In the genomic region with DNA sequence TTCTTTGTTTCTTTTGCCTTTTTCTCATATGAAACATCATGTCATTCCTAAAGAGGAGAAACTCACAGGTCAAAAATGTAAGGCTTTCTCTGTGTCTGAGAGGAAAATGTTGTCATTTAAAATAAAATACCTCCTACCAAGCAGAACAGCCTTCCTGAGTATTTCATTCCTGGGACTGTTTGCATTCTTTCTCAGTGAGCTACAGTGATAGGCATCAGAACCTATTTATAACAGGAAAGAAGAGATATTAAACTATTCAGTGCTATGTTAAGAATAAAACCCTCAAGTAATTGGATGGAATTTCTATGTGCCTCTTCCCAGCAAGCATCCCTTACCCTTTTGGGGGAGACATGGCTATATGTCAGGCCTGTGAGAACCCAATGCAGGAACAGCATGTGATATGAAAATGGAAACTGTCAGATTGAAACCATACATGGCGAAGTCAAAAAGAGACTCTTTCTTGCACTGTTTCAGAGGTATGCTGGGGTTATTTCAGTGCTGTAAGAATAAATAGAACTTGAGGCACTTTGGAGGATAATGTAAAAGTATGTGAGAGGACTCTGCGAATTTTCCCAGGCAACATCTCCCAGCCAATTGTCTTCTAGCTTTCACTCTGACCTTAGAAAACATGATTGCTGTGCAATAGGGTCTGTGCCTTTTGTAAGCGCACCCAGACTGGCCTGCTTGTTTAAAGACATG, we compare ENCODE assay signal across 8 cellular contexts.
DNase-seq lines count a peak whose midpoint lies in the region; ATAC-seq and TF ChIP-seq lines count a peak whose summit lies in the region.

No MANE protein-coding gene starts in this region.

- H3K4me3 Mint-ChIP-seq in brain (no peak overlapping the region), endothelial cell (ENCODE audit: unreplicated experiment) (no peak overlapping the region)
- H3K4me3 Mint-ChIP-seq in activated CD4-positive, alpha-beta memory T cell treated with anti-CD3 and anti-CD28 coated beads for 36 hours: no peak overlapping the region

- POLR2A ChIA-PET in activated CD4-positive, alpha-beta memory T cell treated with anti-CD3 and anti-CD28 coated beads for 36 hours (lab: Charles Lee): no interaction called here

- peak overlapping the region in 3 of 5 experiments; percentile 61 to 77 (median 77) for H3K27ac Mint-ChIP-seq in brain
- no peak overlapping the region for H3K27ac Mint-ChIP-seq in endothelial cell (ENCODE audit: unreplicated experiment)
- no peak overlapping the region for H3K27ac Mint-ChIP-seq in activated CD4-positive, alpha-beta memory T cell treated with anti-CD3 and anti-CD28 coated beads for 36 hours

- ATAC-seq in GM18498 (IDR thresholded peaks at IDR 0.05; ENCODE audit: unreplicated experiment) (peak; percentile 97), HG03045 (IDR thresholded peaks at IDR 0.05; ENCODE audit: unreplicated experiment) (peak; percentile 50)

- intact Hi-C loops in activated CD4-positive, alpha-beta memory T cell treated with anti-CD3 and anti-CD28 coated beads for 36 hours (cut with micrococcal nuclease): no loop called here

- CTCF ChIA-PET in activated CD4-positive, alpha-beta memory T cell treated with anti-CD3 and anti-CD28 coated beads for 36 hours (lab: Charles Lee): no interaction called here

- H3K9me3 Mint-ChIP-seq in brain (peaks cover 0 to 4% (median 2%) of the 10 kb centered on the region in 5 experiments), endothelial cell (ENCODE audit: unreplicated experiment) (no peaks in the 10 kb centered on the region)
- no peaks in the 10 kb centered on the region for H3K9me3 Mint-ChIP-seq in activated CD4-positive, alpha-beta memory T cell treated with anti-CD3 and anti-CD28 coated beads for 36 hours

- H3K36me3 Mint-ChIP-seq in brain (no peaks in the 10 kb centered on the region), endothelial cell (ENCODE audit: low read depth, unreplicated experiment) (no peaks in the 10 kb centered on the region)
- H3K36me3 Mint-ChIP-seq in activated CD4-positive, alpha-beta memory T cell treated with anti-CD3 and anti-CD28 coated beads for 36 hours: no peaks in the 10 kb centered on the region

- DNase-seq in non-pigmented ciliary epithelial cell (ENCODE audit: low read depth) (peak; percentile 98), endothelial cell (ENCODE audit: low spot score) (no peak), D341Med (ENCODE audit: low spot score) (no peak), amygdala (lab: John Stamatoyannopoulos, UW) (no peak)
- no peak for DNase-seq in activated CD4-positive, alpha-beta memory T cell treated with anti-CD3 and anti-CD28 coated beads for 36 hours

- H3K4me1 Mint-ChIP-seq in brain (peaks cover 46% of the 10 kb centered on the region), endothelial cell (ENCODE audit: unreplicated experiment) (peaks cover 6% of the 10 kb centered on the region)
- H3K4me1 Mint-ChIP-seq in activated CD4-positive, alpha-beta memory T cell treated with anti-CD3 and anti-CD28 coated beads for 36 hours (ENCODE audit: low read depth): no peaks in the 10 kb centered on the region

- H3K27me3 Mint-ChIP-seq in brain: no peaks in the 10 kb centered on the region
- no peaks in the 10 kb centered on the region for H3K27me3 Mint-ChIP-seq in endothelial cell (ENCODE audit: unreplicated experiment)
- H3K27me3 Mint-ChIP-seq in activated CD4-positive, alpha-beta memory T cell treated with anti-CD3 and anti-CD28 coated beads for 36 hours: no peaks in the 10 kb centered on the region

- TF ChIP-seq CTCF in brain (conservative IDR thresholded peaks at IDR 0.05): no peak
- TF ChIP-seq CTCF in endothelial cell (IDR thresholded peaks at IDR 0.05; ENCODE audit: unreplicated experiment): no peak

Comparison
In these comparisons a context has a peak if more than half of its experiments do, and no peak if none do; other contexts are left out.
1. H3K27ac Mint-ChIP-seq: peak in brain (3 of 5); none in endothelial cell (single experiment) and activated CD4-positive, alpha-beta memory T cell treated with anti-CD3 and anti-CD28 coated beads for 36 hours (single experiment).